In genomic region chr12:66405395-66405794, GRCh38 we compare ENCODE assay signal across 22 cellular contexts.
A peak's percentile ranks its signal among the peaks of the same experiment; 100 is the strongest.
DNase-seq lines count a peak whose midpoint lies in the region; ATAC-seq and TF ChIP-seq lines count a peak whose summit lies in the region.
"Had no signal": no experiment of that assay in that cellular context is flagged by ENCODE, and none has a peak within 500 bp of the region (broad histone marks: within the 10 kb centered on the region; RNA-seq: fewer than 3 reads in every experiment).

No MANE protein-coding gene starts in this region.

- no peak for DNase-seq in SK-N-SH
- peak; percentile 26 for DNase-seq in RWPE1 (ENCODE audit: low spot score)
- DNase-seq in fibroblast of lung (ENCODE audit: low read depth in 2 of 2), result peak; percentile 14 to 70
- DNase-seq in smooth muscle cell (lab: John Stamatoyannopoulos, UW; ENCODE audit: unreplicated experiment), result no peak
- no peak for DNase-seq in NCI-H2081 (lab: John Stamatoyannopoulos, UW)
- no peak for DNase-seq in posterior cingulate gyrus
- DNase-seq: 8988T; anterior cingulate cortex; CD8-positive, alpha-beta memory T cell; dorsolateral prefrontal cortex; Kasumi-1; left ventricle myocardium superior; NCI-H146; NCI-H510A treated with DMSO at 0.1 percent for 48 hours; PC-9; stimulated activated CD4-positive, alpha-beta T cell treated with anti-CD3 and anti-CD28 coated beads, Interleukin-12 subunit alpha, Interleukin-12 subunit beta, amount 100 ng/mL, for 4 hours; stimulated activated naive CD4-positive, alpha-beta T cell; T-cell; upper lobe of left lung had no signal

- H3K9ac ChIP-seq in SK-N-SH (no peak overlapping the region), fibroblast of lung (ENCODE audit: insufficient read depth, low read length) (no peak overlapping the region), smooth muscle cell (ENCODE audit: low read depth) (no peak overlapping the region)

- H3K4me2 ChIP-seq in SK-N-SH (peak overlapping the region; percentile 46; the same call in 1 of the 2 replicates), fibroblast of lung (ENCODE audit: extremely low read depth, insufficient read depth, low read length) (no peak overlapping the region), smooth muscle cell (peak overlapping the region; percentile 4)
- H3K4me2 ChIP-seq: PC-9 had no signal

- POLR2A ChIA-PET in SK-N-SH (lab: Yijun Ruan, JAX), result interaction anchor here (0.5 kb wide), 1 partner anchor 18 kb away, joined by 3 read pairs; no protein-coding TSS in a partner anchor
- POLR2A ChIA-PET in RWPE1 (lab: Yijun Ruan, JAX; ENCODE audit: low non-redundant PET), result no interaction called here

- no peaks in the 10 kb centered on the region for H3K79me2 ChIP-seq in SK-N-SH (ENCODE audit: insufficient read depth)
- H3K79me2 ChIP-seq in fibroblast of lung (ENCODE audit: control insufficient read depth, insufficient read depth, low read length), result no peaks in the 10 kb centered on the region
- H3K79me2 ChIP-seq in smooth muscle cell (ENCODE audit: low read depth), result no peaks in the 10 kb centered on the region

- no peak for TF ChIP-seq EP300 in SK-N-SH (IDR thresholded peaks at IDR 0.05; ENCODE audit: borderline replicate concordance in 1 of 2, low read depth in 1 of 2, low read length in 1 of 2)

- H3F3A ChIP-seq in SK-N-SH (replicated peaks; ENCODE audit: insufficient read depth) (peaks cover 8% of the 10 kb centered on the region), smooth muscle cell (ENCODE audit: low read depth) (no peaks in the 10 kb centered on the region)

- ATAC-seq in SK-N-SH treated with all-trans-retinoic acid at 6 μM for 48 hours, result no peak
- no peak for ATAC-seq in GM21526 (IDR thresholded peaks at IDR 0.05; ENCODE audit: low FRiP score, unreplicated experiment)
- ATAC-seq: activated T-helper 17 cell treated with anti-CD3 and anti-CD28 coated beads, Interleukin-2, amount 50 U/mL, for 72 hours; left ventricle myocardium superior; T-cell had no signal

- H3K27me3 ChIP-seq in SK-N-SH (ENCODE audit: insufficient read depth) (no peaks in the 10 kb centered on the region), fibroblast of lung (ENCODE audit: control insufficient read depth, insufficient read depth, low read length) (no peaks in the 10 kb centered on the region), smooth muscle cell (ENCODE audit: low read depth) (no peaks in the 10 kb centered on the region)
- H3K27me3 ChIP-seq: dorsolateral prefrontal cortex, upper lobe of left lung had no signal

- peaks cover 8 to 28% of the 10 kb centered on the region in 2 experiments; a peak in 3 of 4 replicates for H3K4me1 ChIP-seq in SK-N-SH (ENCODE audit: control insufficient read depth in 1 of 2, insufficient read depth in 2 of 2, low read depth in 1 of 2, low read length in 1 of 2)
- peaks cover 2% of the 10 kb centered on the region for H3K4me1 ChIP-seq in fibroblast of lung (ENCODE audit: control insufficient read depth, extremely low read depth, insufficient read depth, low read length)
- peaks cover 3% of the 10 kb centered on the region for H3K4me1 ChIP-seq in smooth muscle cell (ENCODE audit: low read depth)
- H3K4me1 ChIP-seq: upper lobe of left lung had no signal

- TF ChIP-seq CTCF in SK-N-SH (IDR thresholded peaks at IDR 0.05), result no peak
- no peak for TF ChIP-seq CTCF in RWPE1 (conservative IDR thresholded peaks at IDR 0.05; ENCODE audit: low read depth)
- TF ChIP-seq CTCF in fibroblast of lung (conservative IDR thresholded peaks at IDR 0.05 in 1 of 2, IDR thresholded peaks at IDR 0.05 in 1 of 2; ENCODE audit: low read depth in 1 of 2, low read length in 2 of 2), result no peak
- TF ChIP-seq CTCF in smooth muscle cell (IDR thresholded peaks at IDR 0.05; ENCODE audit: borderline replicate concordance, insufficient read depth, poor library complexity, severe bottlenecking), result no peak

- TF ChIP-seq RAD21 in SK-N-SH (IDR thresholded peaks at IDR 0.05; ENCODE audit: low read length), result no peak

- H2AFZ ChIP-seq in SK-N-SH (ENCODE audit: low read depth) (peak overlapping the region; percentile 48; the same call in 1 of the 2 replicates), fibroblast of lung (ENCODE audit: low read length) (peak overlapping the region; percentile 26), smooth muscle cell (ENCODE audit: low read depth) (no peak overlapping the region)
- H2AFZ ChIP-seq: PC-9 had no signal

- H3K9me2 ChIP-seq in SK-N-SH, result no peaks in the 10 kb centered on the region

- CTCF ChIA-PET in SK-N-SH (lab: Yijun Ruan, JAX) (interaction anchor here (1.1 to 7.1 kb wide), 3 partner anchors 52 to 126 kb away, joined by 3 to 84 read pairs (median 4); no protein-coding TSS in a partner anchor), RWPE1 (lab: Yijun Ruan, JAX) (no interaction called here)

- H4K20me1 ChIP-seq in SK-N-SH (ENCODE audit: insufficient read depth) (no peaks in the 10 kb centered on the region), fibroblast of lung (ENCODE audit: control insufficient read depth, extremely low read depth, insufficient read depth, low read length) (no peaks in the 10 kb centered on the region), smooth muscle cell (ENCODE audit: low read depth) (no peaks in the 10 kb centered on the region)

- H3K4me3 ChIP-seq in SK-N-SH (ENCODE audit: low read depth in 2 of 2, low read length in 1 of 2) (no peak overlapping the region), fibroblast of lung (replicated peaks in 1 of 4; ENCODE audit: control extremely low read depth in 1 of 4, insufficient read depth in 1 of 4, low read depth in 3 of 4, low read length in 4 of 4) (no peak overlapping the region), smooth muscle cell (no peak overlapping the region)
- H3K4me3 ChIP-seq: dorsolateral prefrontal cortex, PC-9, upper lobe of left lung had no signal

- H3K27ac ChIP-seq in SK-N-SH (ENCODE audit: low read depth in 2 of 2, low read length in 1 of 2) (peak overlapping the region in 1 of 2 experiments; percentile 23; a peak in 3 of 4 replicates), RWPE1 (no peak overlapping the region), fibroblast of lung (ENCODE audit: insufficient read depth, low read length) (no peak overlapping the region), smooth muscle cell (ENCODE audit: low read depth) (no peak overlapping the region)
- H3K27ac ChIP-seq: dorsolateral prefrontal cortex, PC-9, upper lobe of left lung had no signal

- H3K9me3 ChIP-seq in SK-N-SH, result no peaks in the 10 kb centered on the region
- no peaks in the 10 kb centered on the region for H3K9me3 ChIP-seq in fibroblast of lung (ENCODE audit: control insufficient read depth, insufficient read depth, low read depth, low read length)
- H3K9me3 ChIP-seq in smooth muscle cell (replicated peaks; ENCODE audit: low read depth), result no peaks in the 10 kb centered on the region
- H3K9me3 ChIP-seq: upper lobe of left lung had no signal

- intact Hi-C loops in posterior cingulate gyrus (cut with DNase I), result loop anchor here (5.0 kb wide), 1 partner anchor 133 kb away; no protein-coding TSS in a partner anchor

- H3K36me3 ChIP-seq in SK-N-SH (replicated peaks in 1 of 2; ENCODE audit: control insufficient read depth in 1 of 2, insufficient read depth in 2 of 2, low read length in 1 of 2) (no peaks in the 10 kb centered on the region), fibroblast of lung (ENCODE audit: control insufficient read depth, insufficient read depth, low read length) (no peaks in the 10 kb centered on the region), smooth muscle cell (ENCODE audit: low read depth) (no peaks in the 10 kb centered on the region)
- H3K36me3 ChIP-seq: upper lobe of left lung had no signal

TF ChIP-seq in SK-N-SH, 30 proteins besides CTCF, POLR2A, EP300 and RAD21:
- TF ChIP-seq FOSL2 (IDR thresholded peaks at IDR 0.05; ENCODE audit: borderline replicate concordance, low read depth) (peak; percentile 50; the same call in 1 of the 2 replicates), JUND (IDR thresholded peaks at IDR 0.05) (peak; percentile 48), ZBTB33 (IDR thresholded peaks at IDR 0.05; ENCODE audit: borderline replicate concordance, low read depth) (no peak)

TF ChIP-seq in SK-N-SH treated with all-trans-retinoic acid at 6 μM for 48 hours, 23 proteins besides CTCF, POLR2A, EP300 and RAD21 (continues in another document):
- TF ChIP-seq ZNF70 (CRISPR knock-in tag; IDR thresholded peaks at IDR 0.05) (no peak), PPARA (CRISPR knock-in tag; IDR thresholded peaks at IDR 0.05; ENCODE audit: borderline replicate concordance) (no peak), CREB5 (CRISPR knock-in tag; IDR thresholded peaks at IDR 0.05; ENCODE audit: low read depth) (no peak), CSRNP3 (CRISPR knock-in tag; IDR thresholded peaks at IDR 0.05) (no peak), GLIS3 (CRISPR knock-in tag; IDR thresholded peaks at IDR 0.05) (no peak)

Comparison
In these comparisons a context has a peak if more than half of its experiments do, and no peak if none do; other contexts are left out.
1. DNase-seq: peak in RWPE1 (single experiment) and fibroblast of lung (2 of 2); none in SK-N-SH (single experiment), smooth muscle cell (single experiment), NCI-H2081 (0 of 2) and posterior cingulate gyrus (0 of 10).